In the genomic region with DNA sequence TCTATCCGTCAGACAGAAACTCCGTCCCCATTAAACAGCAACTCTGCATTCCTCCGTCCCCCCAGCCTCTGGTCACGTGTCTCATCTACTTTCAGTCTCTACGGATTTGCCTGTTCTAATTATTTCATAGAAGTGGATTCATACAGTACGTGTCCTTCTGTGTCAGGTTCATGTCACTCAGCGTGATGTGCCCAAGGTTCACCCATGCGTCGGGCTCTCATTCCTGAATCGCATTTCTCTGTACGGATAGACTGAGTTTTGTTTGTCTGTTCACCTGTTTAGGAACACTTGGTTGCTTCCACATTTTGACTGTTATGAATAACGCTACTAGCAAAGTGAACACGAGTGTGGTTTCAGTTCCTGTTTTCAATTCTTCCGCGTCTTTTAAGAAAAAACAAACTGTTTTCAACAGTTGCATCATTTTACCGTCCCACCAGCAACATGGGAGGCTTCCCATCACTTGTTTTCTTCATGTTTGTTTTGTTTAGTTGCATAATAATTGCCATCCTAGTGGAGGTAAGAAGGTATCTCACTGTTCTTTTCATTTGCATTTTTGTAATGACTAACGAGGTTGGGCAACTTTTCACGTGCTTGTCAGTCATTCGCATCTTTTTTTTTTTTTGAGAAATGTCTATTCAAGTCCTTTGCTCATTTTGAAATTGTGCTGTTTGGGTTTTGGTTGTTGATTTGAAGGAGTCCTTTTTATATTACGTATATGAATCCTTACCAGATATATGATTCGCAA, we compare ENCODE assay signal across 8 cellular contexts. TPM values are rescaled to one million over a fixed set of nuclear protein-coding genes. Genes with fewer than 3 reads are reported as not detected.
DNase-seq lines count a peak whose midpoint lies in the region; ATAC-seq, FAIRE-seq and TF ChIP-seq lines count a peak whose summit lies in the region.

No MANE protein-coding gene starts in this region.

- FAIRE-seq in HepG2 (lab: Jason Lieb, UNC): no peak

- H3K79me2 ChIP-seq in MM.1S (ENCODE audit: low read length) (peaks cover 6% of the 10 kb centered on the region; the same call in 1 of the 2 replicates), HepG2 (ENCODE audit: insufficient read depth, low read length) (no peaks in the 10 kb centered on the region)

- H3K4me3 Mint-ChIP-seq in activated naive CD4-positive, alpha-beta T cell treated with anti-CD3 and anti-CD28 coated beads for 36 hours: peak overlapping the region; percentile 89

- TF ChIP-seq CTCF in MM.1S (IDR thresholded peaks at IDR 0.05; ENCODE audit: low read length): peak; percentile 30
- no peak for TF ChIP-seq CTCF in HepG2 (CRISPR knock-in tag; IDR thresholded peaks at IDR 0.05)
- no peak for TF ChIP-seq CTCF in upper lobe of right lung (IDR thresholded peaks at IDR 0.05)

- H3K9ac ChIP-seq in MM.1S (ENCODE audit: low read length) (peak overlapping the region; percentile 88), HepG2 (ENCODE audit: insufficient read depth, low read depth, low read length) (0 out of 2 replicates have a peak overlapping the region, but pooled peaks have one; percentile 20)

- POLR2A ChIA-PET in HepG2 (lab: Yijun Ruan, JAX): interaction anchor here (0.8 to 1.8 kb wide), 6 partner anchors 19 to 87 kb away, joined by 3 to 9 read pairs (median 3); a partner anchor contains a TSS

- 6% methylated on average over 21 of the region's 21 CpGs for WGBS in HepG2 (ENCODE audit: low lambda C conversion rate)

- TF ChIP-seq POLR2A in HepG2 (IDR thresholded peaks at IDR 0.05; ENCODE audit: insufficient read depth in 1 of 2, low read depth in 2 of 2, low read length in 2 of 2): no peak

- peak overlapping the region; percentile 97 for H3K27ac ChIP-seq in MM.1S (ENCODE audit: low read length)
- no peak overlapping the region for H3K27ac ChIP-seq in HepG2 (ENCODE audit: extremely low read length, insufficient read depth, low read length)
- peak overlapping the region; percentile 85 for H3K27ac ChIP-seq in upper lobe of right lung

- DNase-seq in H7: peak; percentile 64
- peak; percentile 90 for DNase-seq in MM.1S
- DNase-seq in activated naive CD4-positive, alpha-beta T cell treated with anti-CD3 and anti-CD28 coated beads for 36 hours: peak; percentile 80
- peak; percentile 21 for DNase-seq in HepG2 (ENCODE audit: low spot score)
- no peak for DNase-seq in upper lobe of right lung
- no peak for DNase-seq in cortex of kidney (lab: John Stamatoyannopoulos, UW)
- DNase-seq in kidney tubule cell (ENCODE audit: low spot score): no peak

- H3K4me3 ChIP-seq in H7 (ENCODE audit: insufficient read depth, low read depth, low read length) (0 out of 2 replicates have a peak overlapping the region, but pooled peaks have one; percentile 8), MM.1S (ENCODE audit: low read length) (peak overlapping the region; percentile 61), HepG2 (replicated peaks in 1 of 3; ENCODE audit: insufficient read depth in 1 of 3, low read depth in 2 of 3, low read length in 3 of 3) (peak overlapping the region; percentile 24 to 60 (median 29)), upper lobe of right lung (peak overlapping the region; percentile 37)

- H2AFZ ChIP-seq in MM.1S (ENCODE audit: low read length) (no peak overlapping the region), HepG2 (ENCODE audit: low read length) (peak overlapping the region; percentile 75)

- in situ Hi-C loops in HepG2 (cut with HindIII; ENCODE audit: extremely low pct_ligation_motif_present, low pct_unique_long_range_greater_than_20kb): no loop called here

- no peaks in the 10 kb centered on the region for H3K27me3 Mint-ChIP-seq in activated naive CD4-positive, alpha-beta T cell treated with anti-CD3 and anti-CD28 coated beads for 36 hours (ENCODE audit: low read depth)

- H3K4me2 ChIP-seq in MM.1S (ENCODE audit: low read depth, low read length) (peak overlapping the region; percentile 88), HepG2 (ENCODE audit: low read depth, low read length) (peak overlapping the region; percentile 76)

- H3K36me3 Mint-ChIP-seq in activated naive CD4-positive, alpha-beta T cell treated with anti-CD3 and anti-CD28 coated beads for 36 hours (ENCODE audit: low read depth): no peaks in the 10 kb centered on the region

- H3K27me3 ChIP-seq in H7 (ENCODE audit: control insufficient read depth, insufficient read depth, low read length) (no peaks in the 10 kb centered on the region), MM.1S (replicated peaks; ENCODE audit: insufficient read depth, low read length) (no peaks in the 10 kb centered on the region), HepG2 (ENCODE audit: control insufficient read depth in 1 of 2, insufficient read depth in 2 of 2, low read length in 2 of 2) (peaks cover 0 to 29% of the 10 kb centered on the region in 2 experiments; a peak in 3 of 5 replicates), upper lobe of right lung (no peaks in the 10 kb centered on the region)

- ATAC-seq in GM18502 (IDR thresholded peaks at IDR 0.05; ENCODE audit: poor library complexity, unreplicated experiment) (peak; percentile 76), HepG2 (peak; percentile 42), upper lobe of right lung (peak; percentile 43)

- intact Hi-C loops in activated naive CD4-positive, alpha-beta T cell treated with anti-CD3 and anti-CD28 coated beads for 36 hours (cut with micrococcal nuclease): loop anchor here (1.0 to 5.0 kb wide), 11 partner anchors 18 to 428 kb away; a partner anchor contains a TSS
- intact Hi-C loops in HepG2 (cut with micrococcal nuclease; ENCODE audit: unreplicated experiment): no loop called here
- intact Hi-C loops in upper lobe of right lung (cut with DNase I): no loop called here

- H3K36me3 ChIP-seq in H7 (replicated peaks; ENCODE audit: control insufficient read depth, insufficient read depth, low read length) (no peaks in the 10 kb centered on the region), MM.1S (replicated peaks; ENCODE audit: insufficient read depth, low read length) (no peaks in the 10 kb centered on the region), HepG2 (replicated peaks in 1 of 2; ENCODE audit: control insufficient read depth in 1 of 2, insufficient read depth in 2 of 2, low read length in 2 of 2) (no peaks in the 10 kb centered on the region), upper lobe of right lung (no peaks in the 10 kb centered on the region)

- TF ChIP-seq EP300 in HepG2 (IDR thresholded peaks at IDR 0.05; ENCODE audit: low read depth in 2 of 2, low read length in 2 of 2): no peak
- no peak for TF ChIP-seq EP300 in HepG2 (CRISPR knock-in tag; IDR thresholded peaks at IDR 0.05; ENCODE audit: borderline replicate concordance)

- peak overlapping the region; percentile 99 for H3K27ac Mint-ChIP-seq in activated naive CD4-positive, alpha-beta T cell treated with anti-CD3 and anti-CD28 coated beads for 36 hours

- H3K9me3 ChIP-seq in MM.1S (replicated peaks; ENCODE audit: insufficient read depth, low read length) (no peaks in the 10 kb centered on the region), HepG2 (ENCODE audit: low read length) (peaks cover 5% of the 10 kb centered on the region; the same call in 1 of the 2 replicates), upper lobe of right lung (peaks cover 5% of the 10 kb centered on the region)

- peaks cover 33% of the 10 kb centered on the region for H3F3A ChIP-seq in MM.1S (ENCODE audit: insufficient read depth, low read length)

- CTCF ChIA-PET in activated naive CD4-positive, alpha-beta T cell treated with anti-CD3 and anti-CD28 coated beads for 36 hours (lab: Charles Lee): interaction anchor here (0.9 to 4.2 kb wide), 5 partner anchors 13 to 86 kb away, joined by 4 to 28 read pairs (median 6); no protein-coding TSS in a partner anchor
- CTCF ChIA-PET in HepG2 (lab: Yijun Ruan, JAX; ENCODE audit: low intra/inter-chr PET ratio, low total read pairs): no interaction called here

- H3K4me1 ChIP-seq in MM.1S (ENCODE audit: low read length): peaks cover 12% of the 10 kb centered on the region
- peaks cover 45% of the 10 kb centered on the region for H3K4me1 ChIP-seq in HepG2 (ENCODE audit: insufficient read depth, low read length)
- H3K4me1 ChIP-seq in upper lobe of right lung: peaks cover 10% of the 10 kb centered on the region

- BruUV-seq in HepG2 (replicated peaks; lab: Mats Ljungman, UMichigan): no TSS peak

- TF ChIP-seq RAD21 in HepG2 (CRISPR knock-in tag; IDR thresholded peaks at IDR 0.05): no peak

- no peaks in the 10 kb centered on the region for H3K9me2 ChIP-seq in MM.1S (replicated peaks; ENCODE audit: insufficient read depth, low read length)

- no peaks in the 10 kb centered on the region for H4K20me1 ChIP-seq in MM.1S (ENCODE audit: insufficient read depth, low read length)
- H4K20me1 ChIP-seq in HepG2 (ENCODE audit: insufficient read depth, low read length): no peaks in the 10 kb centered on the region

- peaks cover 36% of the 10 kb centered on the region for H3K4me1 Mint-ChIP-seq in activated naive CD4-positive, alpha-beta T cell treated with anti-CD3 and anti-CD28 coated beads for 36 hours (ENCODE audit: low read depth)

- H3K9me3 Mint-ChIP-seq in activated naive CD4-positive, alpha-beta T cell treated with anti-CD3 and anti-CD28 coated beads for 36 hours: no peaks in the 10 kb centered on the region

RNA-seq across cellular contexts. Expression of a gene that starts 8.9 kb away (rescaled TPM):
- 0.26 and 0.55 TPM in 2 replicates for total RNA-seq in H7 (2014; rRNA removed; shearing (Covaris generic))
- 1 to 10 TPM; 1.2 to 1.5 TPM for total RNA-seq in activated naive CD4-positive, alpha-beta T cell treated with anti-CD3 and anti-CD28 coated beads for 36 hours
- total RNA-seq in HepG2 (2016; rRNA removed; fragmentation: Illumina TruSeq; extraction: Trizol) (not detected in 2 replicates), upper lobe of right lung (1.7 TPM)
- not detected in 2 replicates for total RNA-seq in HepG2 (2016; cell fraction: cytosol; rRNA removed; fragmentation: Illumina TruSeq; extraction: Trizol; ENCODE audit: low read depth)
- not detected in 2 replicates for total RNA-seq in HepG2 (2016; cell fraction: insoluble cytoplasmic fraction; rRNA removed; fragmentation: Illumina TruSeq; extraction: Trizol)
- not detected in 2 replicates for total RNA-seq in HepG2 (2016; cell fraction: membrane; rRNA removed; fragmentation: Illumina TruSeq; extraction: Trizol)
- not detected in 2 replicates for total RNA-seq in HepG2 (2016; cell fraction: nucleus; rRNA removed; fragmentation: Illumina TruSeq; extraction: Trizol)
- polyA plus RNA-seq in HepG2 (2011; rRNA removed): not detected in 2 replicates
- not detected in 2 replicates for polyA plus RNA-seq in HepG2 (2011; cell fraction: cytosol; rRNA removed)
- not detected in 2 replicates for polyA plus RNA-seq in HepG2 (2011; cell fraction: nucleus; rRNA removed)
- polyA plus RNA-seq in HepG2 (2012): not detected in 2 replicates
- not detected in 2 replicates for polyA plus RNA-seq in HepG2 (2016; cell fraction: cytosol; fragmentation: Illumina TruSeq; extraction: Trizol; ENCODE audit: low read depth)
- polyA plus RNA-seq in HepG2 (2016; cell fraction: insoluble cytoplasmic fraction; fragmentation: Illumina TruSeq; extraction: Trizol; ENCODE audit: low read depth): not detected in 2 replicates
- polyA plus RNA-seq in HepG2 (2016; cell fraction: membrane; fragmentation: Illumina TruSeq; extraction: Trizol; ENCODE audit: low read depth): not detected in 2 replicates
- not detected in 2 replicates for polyA plus RNA-seq in HepG2 (2016; cell fraction: nucleus; fragmentation: Illumina TruSeq; extraction: Trizol; ENCODE audit: insufficient read depth, low read depth)
- polyA minus RNA-seq in HepG2 (2011; rRNA and poly(A)+ RNA removed; ENCODE audit: low replicate concordance): not detected in 2 replicates
- polyA minus RNA-seq in HepG2 (2011; cell fraction: cytosol; rRNA and poly(A)+ RNA removed): not detected in 2 replicates
- polyA minus RNA-seq in HepG2 (2011; cell fraction: nucleus; rRNA and poly(A)+ RNA removed): not detected in 2 replicates

RNA-seq across cellular contexts. Expression of a gene that starts 19.6 kb away (rescaled TPM):
- total RNA-seq in H7 (2014; rRNA removed; shearing (Covaris generic)): 69.0 and 102 TPM in 2 replicates
- total RNA-seq in activated naive CD4-positive, alpha-beta T cell treated with anti-CD3 and anti-CD28 coated beads for 36 hours: 100 to 1,000 TPM in 1 of 2 experiments, 10 to 100 TPM in 1; 99.6 to 101 TPM
- total RNA-seq in HepG2 (2016; rRNA removed; fragmentation: Illumina TruSeq; extraction: Trizol): 1.5 and 5.9 TPM in 2 replicates
- 0.51 and 0.79 TPM in 2 replicates for total RNA-seq in HepG2 (2016; cell fraction: cytosol; rRNA removed; fragmentation: Illumina TruSeq; extraction: Trizol; ENCODE audit: low read depth)
- total RNA-seq in HepG2 (2016; cell fraction: insoluble cytoplasmic fraction; rRNA removed; fragmentation: Illumina TruSeq; extraction: Trizol): 1.7 and 6.0 TPM in 2 replicates
- total RNA-seq in HepG2 (2016; cell fraction: membrane; rRNA removed; fragmentation: Illumina TruSeq; extraction: Trizol): 0.96 and 1.2 TPM in 2 replicates
- 6.6 and 7.9 TPM in 2 replicates for total RNA-seq in HepG2 (2016; cell fraction: nucleus; rRNA removed; fragmentation: Illumina TruSeq; extraction: Trizol)
- polyA plus RNA-seq in HepG2 (2011; rRNA removed): 14.8 and 17.4 TPM in 2 replicates
- 2.8 and 4.0 TPM in 2 replicates for polyA plus RNA-seq in HepG2 (2011; cell fraction: cytosol; rRNA removed)
- polyA plus RNA-seq in HepG2 (2011; cell fraction: nucleus; rRNA removed): 254 and 355 TPM in 2 replicates
- polyA plus RNA-seq in HepG2 (2012): 11.4 and 16.7 TPM in 2 replicates
- polyA plus RNA-seq in HepG2 (2016; cell fraction: cytosol; fragmentation: Illumina TruSeq; extraction: Trizol; ENCODE audit: low read depth): 0.29 and 0.37 TPM in 2 replicates
- polyA plus RNA-seq in HepG2 (2016; cell fraction: insoluble cytoplasmic fraction; fragmentation: Illumina TruSeq; extraction: Trizol; ENCODE audit: low read depth): 1.6 and 2.4 TPM in 2 replicates
- polyA plus RNA-seq in HepG2 (2016; cell fraction: membrane; fragmentation: Illumina TruSeq; extraction: Trizol; ENCODE audit: low read depth): 0.88 and 1.1 TPM in 2 replicates
- polyA plus RNA-seq in HepG2 (2016; cell fraction: nucleus; fragmentation: Illumina TruSeq; extraction: Trizol; ENCODE audit: insufficient read depth, low read depth): 30.4 and 30.9 TPM in 2 replicates
- polyA minus RNA-seq in HepG2 (2011; rRNA and poly(A)+ RNA removed; ENCODE audit: low replicate concordance): 2.9 and 7.7 TPM in 2 replicates
- polyA minus RNA-seq in HepG2 (2011; cell fraction: cytosol; rRNA and poly(A)+ RNA removed): 1.9 and 2.7 TPM in 2 replicates
- polyA minus RNA-seq in HepG2 (2011; cell fraction: nucleus; rRNA and poly(A)+ RNA removed): 13.7 and 13.8 TPM in 2 replicates
- 105 TPM for total RNA-seq in upper lobe of right lung

RNA-seq across cellular contexts. Expression of a gene that starts 30.0 kb away (rescaled TPM):
- total RNA-seq in H7 (2014; rRNA removed; shearing (Covaris generic)): not detected in 2 replicates
- not detected for total RNA-seq in activated naive CD4-positive, alpha-beta T cell treated with anti-CD3 and anti-CD28 coated beads for 36 hours
- total RNA-seq in HepG2 (2016; rRNA removed; fragmentation: Illumina TruSeq; extraction: Trizol): not detected in 2 replicates
- total RNA-seq in HepG2 (2016; cell fraction: cytosol; rRNA removed; fragmentation: Illumina TruSeq; extraction: Trizol; ENCODE audit: low read depth): not detected in 2 replicates
- not detected in 2 replicates for total RNA-seq in HepG2 (2016; cell fraction: insoluble cytoplasmic fraction; rRNA removed; fragmentation: Illumina TruSeq; extraction: Trizol)
- total RNA-seq in HepG2 (2016; cell fraction: membrane; rRNA removed; fragmentation: Illumina TruSeq; extraction: Trizol): not detected in 2 replicates
- not detected in 2 replicates for total RNA-seq in HepG2 (2016; cell fraction: nucleus; rRNA removed; fragmentation: Illumina TruSeq; extraction: Trizol)
- polyA plus RNA-seq in HepG2 (2011; rRNA removed): not detected in 2 replicates
- polyA plus RNA-seq in HepG2 (2011; cell fraction: cytosol; rRNA removed): not detected in 2 replicates
- polyA plus RNA-seq in HepG2 (2011; cell fraction: nucleus; rRNA removed): not detected in 2 replicates
- polyA plus RNA-seq in HepG2 (2012): not detected in 2 replicates
- polyA plus RNA-seq in HepG2 (2016; cell fraction: cytosol; fragmentation: Illumina TruSeq; extraction: Trizol; ENCODE audit: low read depth): not detected in 2 replicates
- not detected in 2 replicates for polyA plus RNA-seq in HepG2 (2016; cell fraction: insoluble cytoplasmic fraction; fragmentation: Illumina TruSeq; extraction: Trizol; ENCODE audit: low read depth)
- not detected in 2 replicates for polyA plus RNA-seq in HepG2 (2016; cell fraction: membrane; fragmentation: Illumina TruSeq; extraction: Trizol; ENCODE audit: low read depth)
- polyA plus RNA-seq in HepG2 (2016; cell fraction: nucleus; fragmentation: Illumina TruSeq; extraction: Trizol; ENCODE audit: insufficient read depth, low read depth): not detected in 2 replicates
- not detected in 2 replicates for polyA minus RNA-seq in HepG2 (2011; rRNA and poly(A)+ RNA removed; ENCODE audit: low replicate concordance)
- not detected in 2 replicates for polyA minus RNA-seq in HepG2 (2011; cell fraction: cytosol; rRNA and poly(A)+ RNA removed)
- not detected in 2 replicates for polyA minus RNA-seq in HepG2 (2011; cell fraction: nucleus; rRNA and poly(A)+ RNA removed)
- not detected for total RNA-seq in upper lobe of right lung

RNA-seq across cellular contexts. Expression of a gene that starts 32.5 kb away (rescaled TPM):
- total RNA-seq in H7 (2014; rRNA removed; shearing (Covaris generic)): 186 and 234 TPM in 2 replicates
- total RNA-seq in activated naive CD4-positive, alpha-beta T cell treated with anti-CD3 and anti-CD28 coated beads for 36 hours: 100 to 1,000 TPM; 206 to 210 TPM
- total RNA-seq in HepG2 (2016; rRNA removed; fragmentation: Illumina TruSeq; extraction: Trizol): 117 and 172 TPM in 2 replicates
- 23.5 and 27.8 TPM in 2 replicates for total RNA-seq in HepG2 (2016; cell fraction: cytosol; rRNA removed; fragmentation: Illumina TruSeq; extraction: Trizol; ENCODE audit: low read depth)
- total RNA-seq in HepG2 (2016; cell fraction: insoluble cytoplasmic fraction; rRNA removed; fragmentation: Illumina TruSeq; extraction: Trizol): 119 and 174 TPM in 2 replicates
- total RNA-seq in HepG2 (2016; cell fraction: membrane; rRNA removed; fragmentation: Illumina TruSeq; extraction: Trizol): 34.7 and 39.6 TPM in 2 replicates
- total RNA-seq in HepG2 (2016; cell fraction: nucleus; rRNA removed; fragmentation: Illumina TruSeq; extraction: Trizol): 57.8 and 58.4 TPM in 2 replicates
- polyA plus RNA-seq in HepG2 (2011; rRNA removed): 78.5 and 83.0 TPM in 2 replicates
- 85.7 and 91.7 TPM in 2 replicates for polyA plus RNA-seq in HepG2 (2011; cell fraction: cytosol; rRNA removed)
- 55.6 and 67.0 TPM in 2 replicates for polyA plus RNA-seq in HepG2 (2011; cell fraction: nucleus; rRNA removed)
- 61.4 and 66.9 TPM in 2 replicates for polyA plus RNA-seq in HepG2 (2012)
- polyA plus RNA-seq in HepG2 (2016; cell fraction: cytosol; fragmentation: Illumina TruSeq; extraction: Trizol; ENCODE audit: low read depth): 17.8 and 18.9 TPM in 2 replicates
- polyA plus RNA-seq in HepG2 (2016; cell fraction: insoluble cytoplasmic fraction; fragmentation: Illumina TruSeq; extraction: Trizol; ENCODE audit: low read depth): 134 and 147 TPM in 2 replicates
- polyA plus RNA-seq in HepG2 (2016; cell fraction: membrane; fragmentation: Illumina TruSeq; extraction: Trizol; ENCODE audit: low read depth): 24.1 and 26.8 TPM in 2 replicates
- 102 and 107 TPM in 2 replicates for polyA plus RNA-seq in HepG2 (2016; cell fraction: nucleus; fragmentation: Illumina TruSeq; extraction: Trizol; ENCODE audit: insufficient read depth, low read depth)
- 52.2 and 63.9 TPM in 2 replicates for polyA minus RNA-seq in HepG2 (2011; rRNA and poly(A)+ RNA removed; ENCODE audit: low replicate concordance)
- polyA minus RNA-seq in HepG2 (2011; cell fraction: cytosol; rRNA and poly(A)+ RNA removed): 23.7 and 24.1 TPM in 2 replicates
- 29.9 and 34.1 TPM in 2 replicates for polyA minus RNA-seq in HepG2 (2011; cell fraction: nucleus; rRNA and poly(A)+ RNA removed)
- total RNA-seq in upper lobe of right lung: 89.9 TPM

RNA-seq across cellular contexts. Expression of a gene that starts 33.2 kb away (rescaled TPM):
- total RNA-seq in H7 (2014; rRNA removed; shearing (Covaris generic)): 10.7 and 12.3 TPM in 2 replicates
- total RNA-seq in activated naive CD4-positive, alpha-beta T cell treated with anti-CD3 and anti-CD28 coated beads for 36 hours: 10 to 100 TPM; 16.1 to 20.1 TPM
- 12.9 and 15.1 TPM in 2 replicates for total RNA-seq in HepG2 (2016; rRNA removed; fragmentation: Illumina TruSeq; extraction: Trizol)
- 4.3 and 4.7 TPM in 2 replicates for total RNA-seq in HepG2 (2016; cell fraction: cytosol; rRNA removed; fragmentation: Illumina TruSeq; extraction: Trizol; ENCODE audit: low read depth)
- total RNA-seq in HepG2 (2016; cell fraction: insoluble cytoplasmic fraction; rRNA removed; fragmentation: Illumina TruSeq; extraction: Trizol): 12.6 and 15.2 TPM in 2 replicates
- 7.0 and 8.3 TPM in 2 replicates for total RNA-seq in HepG2 (2016; cell fraction: membrane; rRNA removed; fragmentation: Illumina TruSeq; extraction: Trizol)
- 11.1 and 12.1 TPM in 2 replicates for total RNA-seq in HepG2 (2016; cell fraction: nucleus; rRNA removed; fragmentation: Illumina TruSeq; extraction: Trizol)
- 18.2 and 19.0 TPM in 2 replicates for polyA plus RNA-seq in HepG2 (2011; rRNA removed)
- 16.5 and 17.1 TPM in 2 replicates for polyA plus RNA-seq in HepG2 (2011; cell fraction: cytosol; rRNA removed)
- 39.8 and 57.2 TPM in 2 replicates for polyA plus RNA-seq in HepG2 (2011; cell fraction: nucleus; rRNA removed)
- polyA plus RNA-seq in HepG2 (2012): 16.8 and 22.4 TPM in 2 replicates
- 3.1 TPM in 2 replicates for polyA plus RNA-seq in HepG2 (2016; cell fraction: cytosol; fragmentation: Illumina TruSeq; extraction: Trizol; ENCODE audit: low read depth)
- 15.2 and 18.2 TPM in 2 replicates for polyA plus RNA-seq in HepG2 (2016; cell fraction: insoluble cytoplasmic fraction; fragmentation: Illumina TruSeq; extraction: Trizol; ENCODE audit: low read depth)
- polyA plus RNA-seq in HepG2 (2016; cell fraction: membrane; fragmentation: Illumina TruSeq; extraction: Trizol; ENCODE audit: low read depth): 6.2 and 6.5 TPM in 2 replicates
- 43.9 and 44.8 TPM in 2 replicates for polyA plus RNA-seq in HepG2 (2016; cell fraction: nucleus; fragmentation: Illumina TruSeq; extraction: Trizol; ENCODE audit: insufficient read depth, low read depth)
- 12.3 and 25.8 TPM in 2 replicates for polyA minus RNA-seq in HepG2 (2011; rRNA and poly(A)+ RNA removed; ENCODE audit: low replicate concordance)
- 6.1 and 7.0 TPM in 2 replicates for polyA minus RNA-seq in HepG2 (2011; cell fraction: cytosol; rRNA and poly(A)+ RNA removed)
- 15.4 and 20.0 TPM in 2 replicates for polyA minus RNA-seq in HepG2 (2011; cell fraction: nucleus; rRNA and poly(A)+ RNA removed)
- total RNA-seq in upper lobe of right lung: 15.7 TPM

Comparison
In these comparisons a context has a peak if more than half of its experiments do, and no peak if none do; other contexts are left out.
1. DNase-seq: peak in H7 (single experiment), MM.1S (single experiment), activated naive CD4-positive, alpha-beta T cell treated with anti-CD3 and anti-CD28 coated beads for 36 hours (single experiment) and HepG2 (single experiment); none in upper lobe of right lung (single experiment), cortex of kidney (single experiment) and kidney tubule cell (single experiment).
2. H3K4me3 ChIP-seq: peak in every context shown above with its lines; median percentile 61 in MM.1S; 37 in upper lobe of right lung; 29 in HepG2; 8 in H7.
3. Peak in every context shown above with its lines, with median percentiles within 50 percentile points of each other: ATAC-seq.